ENCODE assay signal across 7 cellular contexts in genomic region chr17:42050360-42051012, GRCh38. TPM values are rescaled to one million over a fixed set of nuclear protein-coding genes. Genes with fewer than 3 reads are reported as not detected.
DNase-seq lines count a peak whose midpoint lies in the region; ATAC-seq and TF ChIP-seq lines count a peak whose summit lies in the region.

Gene C17orf113, minus strand, starts transcription at chr17:42050601. Its CDS starts 7,225 bp downstream, at chr17:42043376.

- H3K4me3 Mint-ChIP-seq in WTC11: peak within 1 kb of the TSS; percentile 76

- TF ChIP-seq CTCF in GM12874 (IDR thresholded peaks at IDR 0.05; ENCODE audit: insufficient read depth, low read depth, low read length) (peak; percentile 57), WTC11 (IDR thresholded peaks at IDR 0.05) (no peak), left lung (IDR thresholded peaks at IDR 0.05) (no peak)

- H3K27ac ChIP-seq in left lung: no peak within 1 kb of the TSS

- H3K27ac Mint-ChIP-seq in WTC11: no peak within 1 kb of the TSS

- CTCF ChIA-PET in WTC11 (lab: Charles Lee): interaction anchor here (0.9 to 2.1 kb wide), 14 partner anchors 8 to 134 kb away, joined by 3 to 21 read pairs (median 4); partner anchors contain the start of genes DNAJC7, KAT2A and NKIRAS2

- H3K4me3 ChIP-seq in MG63 (peak within 1 kb of the TSS; percentile 43), left lung (peak within 1 kb of the TSS; percentile 50 to 55)

- no peaks in the 10 kb centered on the region for H3K36me3 ChIP-seq in MG63
- H3K36me3 ChIP-seq in left lung: no peaks in the 10 kb centered on the region

- POLR2A ChIA-PET in WTC11 (lab: Charles Lee): interaction anchor here (1.7 kb wide), 1 partner anchor 10 kb away, joined by 6 read pairs; no protein-coding TSS in a partner anchor

- H3K4me1 ChIP-seq in left lung: peaks cover 0 to 21% of the 10 kb centered on the region in 2 donors

- intact Hi-C loops in left lung (cut with DNase I): no loop called here

- ATAC-seq in WTC11: peak; percentile 72
- peak; percentile 79 for ATAC-seq in left lung
- ATAC-seq in GM19463 (IDR thresholded peaks at IDR 0.05; ENCODE audit: unreplicated experiment): no peak

- H3K27me3 ChIP-seq in MG63 (peaks cover 15% of the 10 kb centered on the region), left lung (peaks cover 0 to 37% of the 10 kb centered on the region in 2 donors)

- H3K36me3 Mint-ChIP-seq in WTC11: no peaks in the 10 kb centered on the region

- H3K4me1 Mint-ChIP-seq in WTC11: peaks cover 46% of the 10 kb centered on the region

- no peaks in the 10 kb centered on the region for H3K9me3 Mint-ChIP-seq in WTC11

- peak; percentile 39 for DNase-seq in MG63
- peak; percentile 75 for DNase-seq in WTC11 (ENCODE audit: low spot score)
- DNase-seq in cerebellum (ENCODE audit: low spot score): peak; percentile 80
- peak; percentile 55 to 90 for DNase-seq in left lung
- peak; percentile 23 for DNase-seq in stimulated activated CD4-positive, alpha-beta T cell treated with anti-CD3 and anti-CD28 coated beads, Interleukin-4, amount 100 ng/mL, for 24 hours

- H3K27me3 Mint-ChIP-seq in WTC11 (ENCODE audit: low read depth): peaks cover 9% of the 10 kb centered on the region

- no peaks in the 10 kb centered on the region for H3K9me3 ChIP-seq in MG63
- H3K9me3 ChIP-seq in left lung: no peaks in the 10 kb centered on the region

TF ChIP-seq in WTC11, 78 proteins besides CTCF, POLR2A, EP300 and RAD21 (continues in another document):
- no peak for TF ChIP-seq ATF2 (CRISPR knock-in tag; IDR thresholded peaks at IDR 0.05; ENCODE audit: borderline replicate concordance, low read depth)
- TF ChIP-seq NR3C1 (CRISPR knock-in tag; conservative IDR thresholded peaks at IDR 0.05; ENCODE audit: low read depth): no peak
- TF ChIP-seq ZSCAN18 (CRISPR knock-in tag; IDR thresholded peaks at IDR 0.05): no peak
- no peak for TF ChIP-seq IRF2 (CRISPR knock-in tag; IDR thresholded peaks at IDR 0.05; ENCODE audit: borderline replicate concordance, low read depth)
- peak; percentile 20; the same call in 1 of the 2 replicates for TF ChIP-seq ESRRA (CRISPR knock-in tag; IDR thresholded peaks at IDR 0.05; ENCODE audit: borderline replicate concordance)
- no peak for TF ChIP-seq ERG (CRISPR knock-in tag; IDR thresholded peaks at IDR 0.05)
- no peak for TF ChIP-seq ATF1 (CRISPR knock-in tag; IDR thresholded peaks at IDR 0.05)
- no peak for TF ChIP-seq FOXP4 (CRISPR knock-in tag; IDR thresholded peaks at IDR 0.05)
- no peak for TF ChIP-seq E2F4 (CRISPR knock-in tag; IDR thresholded peaks at IDR 0.05; ENCODE audit: borderline replicate concordance, low read depth)
- no peak for TF ChIP-seq HMGA2 (CRISPR knock-in tag; IDR thresholded peaks at IDR 0.05)
- TF ChIP-seq AFF4 (CRISPR knock-in tag; IDR thresholded peaks at IDR 0.05; ENCODE audit: borderline replicate concordance): no peak
- no peak for TF ChIP-seq TEAD4 (CRISPR knock-in tag; IDR thresholded peaks at IDR 0.05)
- no peak for TF ChIP-seq E2F5 (CRISPR knock-in tag; IDR thresholded peaks at IDR 0.05)
- TF ChIP-seq FOXP1 (CRISPR knock-in tag; IDR thresholded peaks at IDR 0.05; ENCODE audit: borderline replicate concordance): peak; percentile 79; the same call in 1 of the 2 replicates

RNA-seq across cellular contexts. Expression of gene C17orf113, which starts in this region (rescaled TPM):
- total RNA-seq in MG63 (2014; rRNA removed; shearing (Covaris generic); ENCODE audit: low replicate concordance): 0.05 TPM in 1 of 2 replicates, not detected in the other
- total RNA-seq in WTC11 (2021) (1.9 to 2.8 TPM (median 2.5 TPM) in 3 replicates), cerebellum (5.9 TPM), left lung (1 to 10 TPM in 1 of 2 donors, under 1 TPM in 1; 0.58 to 1.2 TPM)

Comparison
In these comparisons a context has a peak if more than half of its experiments do, and no peak if none do; other contexts are left out.
1. Peak in DNase-seq and H3K4me3 ChIP-seq in MG63; RNA of the gene not detected or under 1 TPM.
2. DNase-seq: peak in every context shown above with its lines; median percentile 80 in cerebellum; 75 in WTC11; 72 in left lung; 39 in MG63; 23 in stimulated activated CD4-positive, alpha-beta T cell treated with anti-CD3 and anti-CD28 coated beads, Interleukin-4, amount 100 ng/mL, for 24 hours.